Comparison of ENCODE assay signal across 24 cellular contexts in genomic region chr7:85226401-85227085, GRCh38. TPM values are rescaled to one million over a fixed set of nuclear protein-coding genes. Genes with fewer than 3 reads are reported as not detected.
"Had no signal": no experiment of that assay in that cellular context is flagged by ENCODE, and none has a peak within 500 bp of the region (broad histone marks: within the 10 kb centered on the region; RNA-seq: fewer than 3 reads in every experiment).

No MANE protein-coding gene starts in this region.

- H3K27me3 Mint-ChIP-seq: activated naive CD8-positive, alpha-beta T cell; activated T-cell treated with anti-CD3 and anti-CD28 coated beads, Interleukin-2, amount 50 U/mL, for 24 hours; activated T-helper 17 cell treated with anti-CD3 and anti-CD28 coated beads, Interleukin-2, amount 50 U/mL, for 72 hours; brain; natural killer cell treated with Interleukin-12 subunit alpha and Interleukin-12 subunit beta and Interleukin-15 and Interleukin-18, amount 100 ng/mL, for 72 hours; stimulated activated naive CD8-positive, alpha-beta T cell treated with anti-CD3 and anti-CD28 coated beads, Interleukin-15, Interleukin-2, amounts not matched to agents 100 ng/mL and 50 ng/mL, for 24 hours had no signal

- ATAC-seq: activated T-helper 17 cell treated with anti-CD3 and anti-CD28 coated beads, Interleukin-2, amount 50 U/mL, for 72 hours; gastrocnemius medialis; heart left ventricle; left cardiac atrium; natural killer cell treated with Interleukin-12 subunit alpha and Interleukin-12 subunit beta and Interleukin-15 and Interleukin-18, amount 100 ng/mL, for 72 hours had no signal

- H3K9me3 Mint-ChIP-seq: activated T-cell treated with anti-CD3 and anti-CD28 coated beads, Interleukin-2, amount 50 U/mL, for 24 hours; brain; stimulated activated naive CD8-positive, alpha-beta T cell treated with anti-CD3 and anti-CD28 coated beads, Interleukin-15, Interleukin-2, amounts not matched to agents 100 ng/mL and 50 ng/mL, for 24 hours had no signal

- H3K4me3 Mint-ChIP-seq: activated naive CD8-positive, alpha-beta T cell; activated T-cell treated with anti-CD3 and anti-CD28 coated beads, Interleukin-2, amount 50 U/mL, for 24 hours; activated T-helper 17 cell treated with anti-CD3 and anti-CD28 coated beads, Interleukin-2, amount 50 U/mL, for 72 hours; brain; natural killer cell treated with Interleukin-12 subunit alpha and Interleukin-12 subunit beta and Interleukin-15 and Interleukin-18, amount 100 ng/mL, for 72 hours; stimulated activated naive CD8-positive, alpha-beta T cell treated with anti-CD3 and anti-CD28 coated beads, Interleukin-15, Interleukin-2, amounts not matched to agents 100 ng/mL and 50 ng/mL, for 24 hours had no signal

- H3K4me1 Mint-ChIP-seq: activated T-helper 17 cell treated with anti-CD3 and anti-CD28 coated beads, Interleukin-2, amount 50 U/mL, for 72 hours; brain had no signal

- H3K4me3 ChIP-seq: esophagus muscularis mucosa, gastrocnemius medialis, heart left ventricle, ovary, prostate gland, spleen, tibial artery had no signal

- H3K36me3 Mint-ChIP-seq: activated naive CD8-positive, alpha-beta T cell; brain had no signal

- DNase-seq: activated CD4-positive, alpha-beta T cell treated with anti-CD3 and anti-CD28 coated beads, Interleukin-2, amount 50 U/mL, for 4 hours; activated CD8-positive, alpha-beta memory T cell treated with anti-CD3 and anti-CD28 coated beads for 24 hours; activated CD8-positive, alpha-beta memory T cell treated with anti-CD3 and anti-CD28 coated beads, Interleukin-2, amount 50 U/mL, for 4 hours; activated T-cell treated with anti-CD3 and anti-CD28 coated beads, Interleukin-2, amount 50 U/mL, for 24 hours; amniotic stem cell; caudate nucleus; dermis blood vessel endothelial cell; effector CD8-positive, alpha-beta T cell; gastrocnemius medialis; heart left ventricle; islet precursor cell; left cardiac atrium; ovary; spleen; stimulated activated CD4-positive, alpha-beta T cell treated with anti-CD3 and anti-CD28 coated beads, Interleukin-4, amount 100 ng/mL, for 4 hours; T-helper 1 cell; tibial artery had no signal

- H3K27ac Mint-ChIP-seq: activated naive CD8-positive, alpha-beta T cell; activated T-cell treated with anti-CD3 and anti-CD28 coated beads, Interleukin-2, amount 50 U/mL, for 24 hours; activated T-helper 17 cell treated with anti-CD3 and anti-CD28 coated beads, Interleukin-2, amount 50 U/mL, for 72 hours; brain; natural killer cell treated with Interleukin-12 subunit alpha and Interleukin-12 subunit beta and Interleukin-15 and Interleukin-18, amount 100 ng/mL, for 72 hours; stimulated activated naive CD8-positive, alpha-beta T cell treated with anti-CD3 and anti-CD28 coated beads, Interleukin-15, Interleukin-2, amounts not matched to agents 100 ng/mL and 50 ng/mL, for 24 hours had no signal

RNA-seq across cellular contexts. Expression of gene SEMA3D, which starts 39.7 kb away (rescaled TPM):
- total RNA-seq: activated T-helper 17 cell treated with anti-CD3 and anti-CD28 coated beads, Interleukin-2, amount 50 U/mL, for 72 hours; natural killer cell treated with Interleukin-12 subunit alpha and Interleukin-12 subunit beta and Interleukin-15 and Interleukin-18, amount 100 ng/mL, for 72 hours had no signal
